31 cellular contexts compared by ENCODE assay signal in the genomic region with DNA sequence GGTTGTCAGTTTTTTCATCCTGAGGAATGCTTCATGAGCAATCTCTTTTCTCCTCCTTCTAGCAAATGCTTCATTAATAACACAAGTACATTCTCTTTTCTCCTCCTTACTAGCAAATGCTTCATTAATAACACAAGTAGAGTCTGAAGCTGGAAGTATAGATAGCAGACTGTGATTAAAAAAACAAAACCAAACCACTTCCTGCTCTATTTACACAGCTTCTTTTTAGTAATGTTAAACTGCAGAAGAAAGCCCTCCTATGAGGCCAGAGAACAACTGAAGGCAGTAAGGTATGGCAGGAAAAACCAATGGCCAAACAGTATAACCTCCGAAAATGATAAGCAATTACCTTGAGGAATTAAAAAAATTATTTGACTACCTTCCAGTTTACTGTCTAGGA.
A peak's percentile ranks its signal among the peaks of the same experiment; 100 is the strongest.
DNase-seq lines count a peak whose midpoint lies in the region; ATAC-seq, FAIRE-seq and TF ChIP-seq lines count a peak whose summit lies in the region.
"Had no signal": no experiment of that assay in that cellular context is flagged by ENCODE, and none has a peak within 500 bp of the region (broad histone marks: within the 10 kb centered on the region; RNA-seq: fewer than 3 reads in every experiment).

No MANE protein-coding gene starts in this region.

- H3K9me3 ChIP-seq in CD4-positive, CD25-positive, alpha-beta regulatory T cell (ENCODE audit: control insufficient read depth in 2 of 2, low read length in 2 of 2): no peaks in the 10 kb centered on the region
- no peaks in the 10 kb centered on the region for H3K9me3 ChIP-seq in pancreas
- H3K9me3 ChIP-seq: colonic mucosa, ovary, upper lobe of right lung had no signal

- DNase-seq in T-helper 1 cell: no peak
- peak in 2 of 3 donors; percentile 9 to 44 for DNase-seq in CD4-positive, CD25-positive, alpha-beta regulatory T cell
- DNase-seq in choroid plexus epithelial cell (ENCODE audit: low read depth): peak; percentile 13
- DNase-seq in pancreas: no peak
- no peak for DNase-seq in GM12891 (ENCODE audit: insufficient read length, low spot score)
- no peak for DNase-seq in stimulated activated naive CD8-positive, alpha-beta T cell treated with anti-CD3 and anti-CD28 coated beads, Interleukin-15, Interleukin-2, amounts not matched to agents 100 U/mL and 50 U/mL, for 24 hours
- DNase-seq: activated CD4-positive, alpha-beta T cell treated with anti-CD3 and anti-CD28 coated beads, Interleukin-2, amount 50 U/mL, for 1 hour; activated naive CD8-positive, alpha-beta T cell treated with anti-CD3 and anti-CD28 coated beads for 36 hours; aorta; colonic mucosa; effector CD4-positive, alpha-beta T cell; NCI-H1048; NCI-H187 treated with DMSO at 0.1 percent for 48 hours; NCI-H2171 treated with DMSO at 0.1 percent for 48 hours; NCI-H524; nephron progenitor cell; OCI-M1; ovary; stimulated activated naive B cell treated with anti-CD40 and anti-IgM and Interleukin-4, amounts not matched to agents 10 μg/mL and 1 μg/mL and 100 μg/mL, for 72 hours; upper lobe of right lung; WERI-Rb-1 had no signal

- no peaks in the 10 kb centered on the region for H3K36me3 ChIP-seq in CD4-positive, CD25-positive, alpha-beta regulatory T cell (ENCODE audit: control insufficient read depth, insufficient read depth, low read length)
- H3K36me3 ChIP-seq in KMS-11 (ENCODE audit: insufficient read depth) (no peaks in the 10 kb centered on the region), pancreas (no peaks in the 10 kb centered on the region)
- H3K36me3 ChIP-seq: BLaER1 treated with 17β-estradiol and CSF1 and Interleukin-3, amounts not matched to agents 10 nM and 100 nM; colonic mucosa; ovary; upper lobe of right lung; WERI-Rb-1 had no signal

- no peaks in the 10 kb centered on the region for H3K79me2 ChIP-seq in KMS-11 (ENCODE audit: insufficient read depth, low read depth)
- H3K79me2 ChIP-seq: hepatocyte had no signal

- H4K20me1 ChIP-seq in KMS-11 (ENCODE audit: insufficient read depth): no peaks in the 10 kb centered on the region
- H4K20me1 ChIP-seq: BLaER1 treated with 17β-estradiol and CSF1 and Interleukin-3, amounts not matched to agents 10 nM and 100 nM had no signal

- H3K27ac ChIP-seq in CD4-positive, CD25-positive, alpha-beta regulatory T cell (ENCODE audit: insufficient read depth, low read length, poor library complexity, severe bottlenecking): no peak overlapping the region
- H3K27ac ChIP-seq in KMS-11 (no peak overlapping the region), pancreas (no peak overlapping the region)
- H3K27ac ChIP-seq: 22Rv1; BLaER1 treated with 17β-estradiol and CSF1 and Interleukin-3, amounts not matched to agents 10 nM and 100 nM; colonic mucosa; hepatocyte; ovary; RWPE1; upper lobe of right lung; WERI-Rb-1 had no signal

- peak overlapping the region; percentile 51 for H3K4me3 ChIP-seq in CD4-positive, CD25-positive, alpha-beta regulatory T cell (ENCODE audit: low read depth, low read length)
- H3K4me3 ChIP-seq in KMS-11 (IDR thresholded peaks at IDR 0.05; ENCODE audit: insufficient read depth, low read depth, low read length): no peak overlapping the region
- no peak overlapping the region for H3K4me3 ChIP-seq in choroid plexus epithelial cell (ENCODE audit: low read depth, low read length)
- H3K4me3 ChIP-seq in pancreas: no peak overlapping the region
- H3K4me3 ChIP-seq: BLaER1 treated with 17β-estradiol and CSF1 and Interleukin-3, amounts not matched to agents 10 nM and 100 nM; colonic mucosa; GM23338; hepatocyte; lung; ovary; upper lobe of right lung had no signal

- 0 out of 2 replicates have a peak overlapping the region, but pooled peaks have one; percentile 2 for H3K4me2 ChIP-seq in KMS-11
- H3K4me2 ChIP-seq: BLaER1 treated with 17β-estradiol and CSF1 and Interleukin-3, amounts not matched to agents 10 nM and 100 nM; GM23338; hepatocyte had no signal

- no peak for FAIRE-seq in pancreas (lab: Jason Lieb, UNC)
- no peak for FAIRE-seq in GM12891 (lab: Jason Lieb, UNC)
- FAIRE-seq: bronchial epithelial cell, GM19239 had no signal

- peaks cover 9% of the 10 kb centered on the region for H3K4me1 Mint-ChIP-seq in T-helper 1 cell treated with Interleukin-12 subunit alpha and Interleukin-12 subunit beta and Interleukin-4 antibody, amounts not matched to agents 30 μg/mL and 1 μg/mL, for 36 hours (ENCODE audit: low read depth)
- H3K4me1 Mint-ChIP-seq in CD4-positive, CD25-positive, alpha-beta regulatory T cell: peaks cover 10 to 30% (median 21%) of the 10 kb centered on the region in 4 donors
- H3K4me1 Mint-ChIP-seq: nephron progenitor cell had no signal

- no peak overlapping the region for H3K27ac Mint-ChIP-seq in T-helper 1 cell treated with Interleukin-12 subunit alpha and Interleukin-12 subunit beta and Interleukin-4 antibody, amounts not matched to agents 30 μg/mL and 1 μg/mL, for 36 hours
- peak overlapping the region; percentile 3 to 79 (median 5) for H3K27ac Mint-ChIP-seq in CD4-positive, CD25-positive, alpha-beta regulatory T cell
- H3K27ac Mint-ChIP-seq: activated naive CD8-positive, alpha-beta T cell treated with anti-CD3 and anti-CD28 coated beads for 36 hours; GM23338; nephron progenitor cell; stimulated activated naive B cell treated with anti-CD40 and anti-IgM and Interleukin-4, amounts not matched to agents 10 μg/mL and 1 μg/mL and 100 μg/mL, for 72 hours had no signal

- peaks cover 13% of the 10 kb centered on the region for H3K4me1 ChIP-seq in CD4-positive, CD25-positive, alpha-beta regulatory T cell (ENCODE audit: control insufficient read depth, insufficient read depth, low read length, poor library complexity, severe bottlenecking)
- H3K4me1 ChIP-seq in KMS-11 (ENCODE audit: low read depth, poor library complexity, severe bottlenecking) (peaks cover 55% of the 10 kb centered on the region), pancreas (peaks cover 0 to 6% (median 0%) of the 10 kb centered on the region in 3 donors)
- H3K4me1 ChIP-seq: colonic mucosa had no signal

- peak; percentile 61 to 80 for ATAC-seq in CD4-positive, CD25-positive, alpha-beta regulatory T cell (ENCODE audit: low read depth in 2 of 2)
- no peak for ATAC-seq in pancreas
- ATAC-seq in stimulated activated naive CD8-positive, alpha-beta T cell treated with anti-CD3 and anti-CD28 coated beads, Interleukin-15, Interleukin-2, amounts not matched to agents 100 U/mL and 50 U/mL, for 24 hours: no peak
- ATAC-seq: GM23338; stimulated activated naive B cell treated with anti-CD40 and anti-IgM and Interleukin-4, amounts not matched to agents 10 μg/mL and 1 μg/mL and 100 μg/mL, for 72 hours; upper lobe of right lung had no signal

- H3K9ac ChIP-seq in KMS-11: no peak overlapping the region
- H3K9ac ChIP-seq: BLaER1 treated with 17β-estradiol and CSF1 and Interleukin-3, amounts not matched to agents 10 nM and 100 nM had no signal

- H3K27me3 Mint-ChIP-seq in T-helper 1 cell treated with Interleukin-12 subunit alpha and Interleukin-12 subunit beta and Interleukin-4 antibody, amounts not matched to agents 30 μg/mL and 1 μg/mL, for 36 hours (ENCODE audit: low read depth): peaks cover 6% of the 10 kb centered on the region
- peaks cover 17% of the 10 kb centered on the region for H3K27me3 Mint-ChIP-seq in CD4-positive, CD25-positive, alpha-beta regulatory T cell

- TF ChIP-seq POLR2A in GM12891 (IDR thresholded peaks at IDR 0.05; ENCODE audit: low read depth, low read length): no peak

- H2AFZ ChIP-seq in KMS-11 (ENCODE audit: low read depth): no peak overlapping the region
- H2AFZ ChIP-seq: GM23338, hepatocyte had no signal

- H3K9me3 Mint-ChIP-seq in T-helper 1 cell treated with Interleukin-12 subunit alpha and Interleukin-12 subunit beta and Interleukin-4 antibody, amounts not matched to agents 30 μg/mL and 1 μg/mL, for 36 hours: no peaks in the 10 kb centered on the region
- H3K9me3 Mint-ChIP-seq in CD4-positive, CD25-positive, alpha-beta regulatory T cell: peaks cover 0 to 2% (median 0%) of the 10 kb centered on the region in 7 donors
- H3K9me3 Mint-ChIP-seq: activated naive CD8-positive, alpha-beta T cell treated with anti-CD3 and anti-CD28 coated beads for 36 hours; stimulated activated naive B cell treated with anti-CD40 and anti-IgM and Interleukin-4, amounts not matched to agents 10 μg/mL and 1 μg/mL and 100 μg/mL, for 72 hours had no signal

- H3K4me3 Mint-ChIP-seq in T-helper 1 cell treated with Interleukin-12 subunit alpha and Interleukin-12 subunit beta and Interleukin-4 antibody, amounts not matched to agents 30 μg/mL and 1 μg/mL, for 36 hours: peak overlapping the region; percentile 3
- H3K4me3 Mint-ChIP-seq in CD4-positive, CD25-positive, alpha-beta regulatory T cell: peak overlapping the region in 3 of 4 donors; percentile 1 to 51 (median 21)
- H3K4me3 Mint-ChIP-seq: activated naive CD8-positive, alpha-beta T cell treated with anti-CD3 and anti-CD28 coated beads for 36 hours; GM23338; nephron progenitor cell; stimulated activated naive B cell treated with anti-CD40 and anti-IgM and Interleukin-4, amounts not matched to agents 10 μg/mL and 1 μg/mL and 100 μg/mL, for 72 hours had no signal

- TF ChIP-seq CTCF in KMS-11 (conservative IDR thresholded peaks at IDR 0.05; ENCODE audit: low read depth, low read length) (no peak), choroid plexus epithelial cell (conservative IDR thresholded peaks at IDR 0.05; ENCODE audit: low read depth, low read length) (no peak), pancreas (IDR thresholded peaks at IDR 0.05) (no peak)

- intact Hi-C loops in pancreas (cut with DNase I): no loop called here

- 27 to 38% methylated on average over 1 of the region's 1 CpG for WGBS in pancreas, 2 donors

- no peaks in the 10 kb centered on the region for H3K36me3 Mint-ChIP-seq in T-helper 1 cell treated with Interleukin-12 subunit alpha and Interleukin-12 subunit beta and Interleukin-4 antibody, amounts not matched to agents 30 μg/mL and 1 μg/mL, for 36 hours (ENCODE audit: low read depth)
- peaks cover 3% of the 10 kb centered on the region for H3K36me3 Mint-ChIP-seq in CD4-positive, CD25-positive, alpha-beta regulatory T cell
- H3K36me3 Mint-ChIP-seq: activated naive CD8-positive, alpha-beta T cell treated with anti-CD3 and anti-CD28 coated beads for 36 hours; stimulated activated naive B cell treated with anti-CD40 and anti-IgM and Interleukin-4, amounts not matched to agents 10 μg/mL and 1 μg/mL and 100 μg/mL, for 72 hours had no signal

- peaks cover 1% of the 10 kb centered on the region for H3K27me3 ChIP-seq in CD4-positive, CD25-positive, alpha-beta regulatory T cell (ENCODE audit: control insufficient read depth, insufficient read depth, low read length)
- no peaks in the 10 kb centered on the region for H3K27me3 ChIP-seq in KMS-11 (ENCODE audit: insufficient read depth, low read depth)
- no peaks in the 10 kb centered on the region for H3K27me3 ChIP-seq in pancreas
- H3K27me3 ChIP-seq: BLaER1 treated with 17β-estradiol and CSF1 and Interleukin-3, amounts not matched to agents 10 nM and 100 nM; colonic mucosa; hepatocyte; ovary; upper lobe of right lung had no signal

TF ChIP-seq in GM12891, 5 proteins besides CTCF, POLR2A, EP300 and RAD21:
- no peak for TF ChIP-seq PAX5 (IDR thresholded peaks at IDR 0.05; ENCODE audit: insufficient read depth, low read length, severe bottlenecking)
- TF ChIP-seq POLR2AphosphoS5 (IDR thresholded peaks at IDR 0.05; ENCODE audit: low read depth, low read length): no peak

Comparison
In these comparisons a context has a peak if more than half of its experiments do, and no peak if none do; other contexts are left out.
1. DNase-seq: peak in CD4-positive, CD25-positive, alpha-beta regulatory T cell (2 of 3) and choroid plexus epithelial cell (single experiment); none in T-helper 1 cell (0 of 5), pancreas (0 of 6), GM12891 (single experiment) and stimulated activated naive CD8-positive, alpha-beta T cell treated with anti-CD3 and anti-CD28 coated beads, Interleukin-15, Interleukin-2, amounts not matched to agents 100 U/mL and 50 U/mL, for 24 hours (single experiment).
2. ATAC-seq: peak in CD4-positive, CD25-positive, alpha-beta regulatory T cell (2 of 2); none in pancreas (0 of 4) and stimulated activated naive CD8-positive, alpha-beta T cell treated with anti-CD3 and anti-CD28 coated beads, Interleukin-15, Interleukin-2, amounts not matched to agents 100 U/mL and 50 U/mL, for 24 hours (single experiment).